In the genomic region with DNA sequence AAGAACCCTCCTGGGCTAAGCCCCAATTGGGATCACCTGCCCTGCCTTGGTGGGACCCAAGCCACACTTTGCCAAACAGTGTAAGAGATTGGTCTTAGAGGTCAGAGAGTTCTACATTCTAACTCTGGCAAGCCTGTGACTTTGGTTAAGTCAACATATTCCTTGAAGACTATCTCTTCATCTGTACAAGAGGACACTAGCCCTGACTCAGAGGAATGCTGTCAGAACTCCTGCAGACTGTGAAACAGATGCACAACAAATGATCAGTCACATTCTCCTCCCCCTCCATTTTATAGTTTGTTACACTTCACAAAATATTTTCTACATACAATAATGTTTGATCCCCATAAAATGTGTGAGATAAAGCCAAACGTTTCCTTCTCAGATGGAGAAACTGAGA, we compare ENCODE assay signal across 1 cellular context.
TF ChIP-seq lines count a peak whose summit lies in the region.

No MANE protein-coding gene starts in this region.

TF ChIP-seq in HepG2, 621 proteins besides CTCF, POLR2A, EP300 and RAD21:
- TF ChIP-seq ZMYM4 (CRISPR knock-in tag; IDR thresholded peaks at IDR 0.05) (no peak), ZNF382 (CRISPR knock-in tag; IDR thresholded peaks at IDR 0.05; ENCODE audit: borderline replicate concordance) (no peak), ZNF121 (CRISPR knock-in tag; IDR thresholded peaks at IDR 0.05) (0 out of 2 replicates have a peak, but pooled peaks have one; percentile 5), CENPT (CRISPR knock-in tag; IDR thresholded peaks at IDR 0.05; ENCODE audit: low read depth) (no peak), DNMT3B (CRISPR knock-in tag; conservative IDR thresholded peaks at IDR 0.05) (no peak), BCL6 (CRISPR knock-in tag; IDR thresholded peaks at IDR 0.05) (peak; percentile 63)
- TF ChIP-seq, protein P1, sequence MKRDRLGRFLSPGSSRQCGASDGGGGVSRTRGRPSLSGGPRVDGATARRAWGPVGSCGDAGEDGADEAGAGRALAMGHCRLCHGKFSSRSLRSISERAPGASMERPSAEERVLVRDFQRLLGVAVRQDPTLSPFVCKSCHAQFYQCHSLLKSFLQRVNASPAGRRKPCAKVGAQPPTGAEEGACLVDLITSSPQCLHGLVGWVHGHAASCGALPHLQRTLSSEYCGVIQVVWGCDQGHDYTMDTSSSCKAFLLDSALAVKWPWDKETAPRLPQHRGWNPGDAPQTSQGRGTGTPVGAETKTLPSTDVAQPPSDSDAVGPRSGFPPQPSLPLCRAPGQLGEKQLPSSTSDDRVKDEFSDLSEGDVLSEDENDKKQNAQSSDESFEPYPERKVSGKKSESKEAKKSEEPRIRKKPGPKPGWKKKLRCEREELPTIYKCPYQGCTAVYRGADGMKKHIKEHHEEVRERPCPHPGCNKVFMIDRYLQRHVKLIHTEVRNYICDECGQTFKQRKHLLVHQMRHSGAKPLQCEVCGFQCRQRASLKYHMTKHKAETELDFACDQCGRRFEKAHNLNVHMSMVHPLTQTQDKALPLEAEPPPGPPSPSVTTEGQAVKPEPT (CRISPR knock-in tag; IDR thresholded peaks at IDR 0.05; ENCODE audit: low read depth): no peak
